In genomic region chr3:194342861-194343560, GRCh38 we compare ENCODE assay signal across 19 cellular contexts. TPM values are rescaled to one million over a fixed set of nuclear protein-coding genes. Genes with fewer than 3 reads are reported as not detected.
"Had no signal": no experiment of that assay in that cellular context is flagged by ENCODE, and none has a peak within 500 bp of the region (broad histone marks: within the 10 kb centered on the region; RNA-seq: fewer than 3 reads in every experiment).

No MANE protein-coding gene starts in this region.

- H3K4me1 ChIP-seq: gastrocnemius medialis, psoas muscle, sigmoid colon, testis, tibial artery had no signal

- H3K27ac ChIP-seq: epithelial cell of prostate, gastrocnemius medialis, ovary, psoas muscle, sigmoid colon, testis, tibial artery, upper lobe of left lung had no signal

- H3K36me3 ChIP-seq: gastrocnemius medialis, ovary, sigmoid colon, tibial artery, upper lobe of left lung had no signal

- H3K27me3 ChIP-seq: gastrocnemius medialis, ovary, testis, upper lobe of left lung had no signal

- H3K4me3 ChIP-seq: gastrocnemius medialis, lung, ovary, psoas muscle, sigmoid colon, testis, tibial artery, upper lobe of left lung had no signal

- H3K9me3 ChIP-seq: gastrocnemius medialis, ovary, psoas muscle, sigmoid colon, testis, tibial artery, upper lobe of left lung had no signal

RNA-seq across cellular contexts. Expression of gene CPN2, which starts 8.1 kb away (rescaled TPM):
- total RNA-seq: esophagus mucosa, glomerular endothelial cell, lung, mononuclear cell, natural killer cell, occipital lobe, right cardiac atrium, sigmoid colon, skeletal muscle tissue had no signal
- polyA plus RNA-seq: lung, neural cell had no signal

RNA-seq across cellular contexts. Expression of gene LRRC15, which starts 26.5 kb away (rescaled TPM):
- total RNA-seq: glomerular endothelial cell, left lobe of liver, natural killer cell, occipital lobe, renal cortical epithelial cell had no signal
- polyA plus RNA-seq: neural cell had no signal

RNA-seq across cellular contexts. Expression of gene GP5, which starts 56.1 kb away (rescaled TPM):
- total RNA-seq: glomerular endothelial cell, occipital lobe, psoas muscle, right cardiac atrium had no signal
